23 cellular contexts compared by ENCODE assay signal in genomic region chr10:37667736-37668135, GRCh38.
"Had no signal": no experiment of that assay in that cellular context is flagged by ENCODE, and none has a peak within 500 bp of the region (broad histone marks: within the 10 kb centered on the region; RNA-seq: fewer than 3 reads in every experiment).

No MANE protein-coding gene starts in this region.

- H3K4me3 Mint-ChIP-seq: activated CD4-positive, alpha-beta memory T cell treated with anti-CD3 and anti-CD28 coated beads for 36 hours; activated T-cell treated with anti-CD3 and anti-CD28 coated beads, Interleukin-2, amount 50 U/mL, for 4 hours; activated T-helper 17 cell treated with anti-CD3 and anti-CD28 coated beads, Interleukin-2, amount 50 U/mL, for 72 hours; nephron had no signal

- H3K36me3 Mint-ChIP-seq: activated CD4-positive, alpha-beta memory T cell treated with anti-CD3 and anti-CD28 coated beads for 36 hours had no signal

- H3K36me3 ChIP-seq: brain microvascular endothelial cell, left ventricle myocardium inferior, tibial nerve had no signal

- H3K4me1 ChIP-seq: left ventricle myocardium inferior, tibial nerve had no signal

- H3K27ac ChIP-seq: brain microvascular endothelial cell, coronary artery, dorsolateral prefrontal cortex, left ventricle myocardium inferior, tibial nerve, VCaP had no signal

- H3K27me3 Mint-ChIP-seq: activated CD4-positive, alpha-beta memory T cell treated with anti-CD3 and anti-CD28 coated beads for 36 hours; activated T-helper 17 cell treated with anti-CD3 and anti-CD28 coated beads, Interleukin-2, amount 50 U/mL, for 72 hours had no signal

- H3K4me1 Mint-ChIP-seq: activated T-helper 17 cell treated with anti-CD3 and anti-CD28 coated beads, Interleukin-2, amount 50 U/mL, for 72 hours; nephron had no signal

- H3K27ac Mint-ChIP-seq: activated CD4-positive, alpha-beta memory T cell treated with anti-CD3 and anti-CD28 coated beads for 36 hours; activated T-helper 17 cell treated with anti-CD3 and anti-CD28 coated beads, Interleukin-2, amount 50 U/mL, for 72 hours; nephron had no signal

- DNase-seq: activated CD4-positive, alpha-beta memory T cell treated with anti-CD3 and anti-CD28 coated beads for 36 hours; activated CD4-positive, alpha-beta T cell treated with anti-CD3 and anti-CD28 coated beads for 4 hours; activated gamma-delta T cell treated with Interleukin-2 at 50 U/mL for 16 hours; activated naive CD4-positive, alpha-beta T cell treated with anti-CD3 and anti-CD28 coated beads, Interleukin-2, amount 50 U/mL, for 16 hours; activated T-cell treated with anti-CD3 and anti-CD28 coated beads, Interleukin-2, amount 50 U/mL, for 4 hours; amniotic stem cell; brain microvascular endothelial cell; dorsolateral prefrontal cortex; effector memory CD4-positive, alpha-beta T cell; islet precursor cell; left ventricle myocardium inferior; mesendoderm; posterior cingulate gyrus; right cardiac atrium; stimulated activated CD4-positive, alpha-beta T cell treated with anti-CD3 and anti-CD28 coated beads, Interleukin-15, amount 100 ng/mL, for 24 hours; stimulated activated CD4-positive, alpha-beta T cell treated with anti-CD3 and anti-CD28 coated beads, Interleukin-2, amount 100 ng/mL, for 24 hours; stimulated activated naive CD4-positive, alpha-beta T cell had no signal

- H3K27me3 ChIP-seq: brain microvascular endothelial cell, dorsolateral prefrontal cortex, tibial nerve had no signal

- H3K4me3 ChIP-seq: coronary artery, dorsolateral prefrontal cortex, left ventricle myocardium inferior, lung, tibial nerve had no signal
